In the genomic region with DNA sequence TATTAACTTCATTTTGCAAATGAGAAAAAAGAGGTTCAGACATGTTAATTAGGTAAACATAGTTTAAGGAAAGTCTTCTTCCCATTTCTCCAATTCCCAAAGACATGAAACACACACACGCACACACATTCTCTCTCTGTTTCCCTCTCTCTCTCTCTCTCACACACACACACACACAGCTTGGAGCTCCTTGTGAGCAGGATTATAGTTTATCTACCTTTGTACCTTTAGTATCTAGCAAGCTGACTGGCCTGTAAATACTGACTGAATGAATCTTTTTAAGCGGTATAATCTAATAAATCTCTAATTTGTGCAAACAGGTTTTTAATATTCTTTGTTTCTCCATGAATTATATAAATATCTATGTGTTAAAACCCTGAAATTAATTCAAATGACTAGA, we compare ENCODE assay signal across 1 cellular context.
TF ChIP-seq lines count a peak whose summit lies in the region.

No MANE protein-coding gene starts in this region.

TF ChIP-seq in WTC11, 78 proteins besides CTCF, POLR2A, EP300 and RAD21 (continued from another document):
- TF ChIP-seq, protein P1, sequence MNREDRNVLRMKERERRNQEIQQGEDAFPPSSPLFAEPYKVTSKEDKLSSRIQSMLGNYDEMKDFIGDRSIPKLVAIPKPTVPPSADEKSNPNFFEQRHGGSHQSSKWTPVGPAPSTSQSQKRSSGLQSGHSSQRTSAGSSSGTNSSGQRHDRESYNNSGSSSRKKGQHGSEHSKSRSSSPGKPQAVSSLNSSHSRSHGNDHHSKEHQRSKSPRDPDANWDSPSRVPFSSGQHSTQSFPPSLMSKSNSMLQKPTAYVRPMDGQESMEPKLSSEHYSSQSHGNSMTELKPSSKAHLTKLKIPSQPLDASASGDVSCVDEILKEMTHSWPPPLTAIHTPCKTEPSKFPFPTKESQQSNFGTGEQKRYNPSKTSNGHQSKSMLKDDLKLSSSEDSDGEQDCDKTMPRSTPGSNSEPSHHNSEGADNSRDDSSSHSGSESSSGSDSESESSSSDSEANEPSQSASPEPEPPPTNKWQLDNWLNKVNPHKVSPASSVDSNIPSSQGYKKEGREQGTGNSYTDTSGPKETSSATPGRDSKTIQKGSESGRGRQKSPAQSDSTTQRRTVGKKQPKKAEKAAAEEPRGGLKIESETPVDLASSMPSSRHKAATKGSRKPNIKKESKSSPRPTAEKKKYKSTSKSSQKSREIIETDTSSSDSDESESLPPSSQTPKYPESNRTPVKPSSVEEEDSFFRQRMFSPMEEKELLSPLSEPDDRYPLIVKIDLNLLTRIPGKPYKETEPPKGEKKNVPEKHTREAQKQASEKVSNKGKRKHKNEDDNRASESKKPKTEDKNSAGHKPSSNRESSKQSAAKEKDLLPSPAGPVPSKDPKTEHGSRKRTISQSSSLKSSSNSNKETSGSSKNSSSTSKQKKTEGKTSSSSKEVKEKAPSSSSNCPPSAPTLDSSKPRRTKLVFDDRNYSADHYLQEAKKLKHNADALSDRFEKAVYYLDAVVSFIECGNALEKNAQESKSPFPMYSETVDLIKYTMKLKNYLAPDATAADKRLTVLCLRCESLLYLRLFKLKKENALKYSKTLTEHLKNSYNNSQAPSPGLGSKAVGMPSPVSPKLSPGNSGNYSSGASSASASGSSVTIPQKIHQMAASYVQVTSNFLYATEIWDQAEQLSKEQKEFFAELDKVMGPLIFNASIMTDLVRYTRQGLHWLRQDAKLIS (CRISPR knock-in tag; IDR thresholded peaks at IDR 0.05; ENCODE audit: borderline replicate concordance): no peak
- TF ChIP-seq NFYB (CRISPR knock-in tag; conservative IDR thresholded peaks at IDR 0.05; ENCODE audit: low read depth) (no peak), ZNF232 (CRISPR knock-in tag; IDR thresholded peaks at IDR 0.05) (no peak), MXD4 (CRISPR knock-in tag; IDR thresholded peaks at IDR 0.05; ENCODE audit: borderline replicate concordance) (no peak), EMX1 (CRISPR knock-in tag; IDR thresholded peaks at IDR 0.05) (no peak), ZNF532 (CRISPR knock-in tag; IDR thresholded peaks at IDR 0.05; ENCODE audit: borderline replicate concordance) (no peak), TP53 (CRISPR knock-in tag; IDR thresholded peaks at IDR 0.05) (no peak), ZNF317 (CRISPR knock-in tag; IDR thresholded peaks at IDR 0.05; ENCODE audit: borderline replicate concordance, low read depth) (no peak), ZNF671 (CRISPR knock-in tag; IDR thresholded peaks at IDR 0.05) (no peak), RELA (CRISPR knock-in tag; IDR thresholded peaks at IDR 0.05; ENCODE audit: borderline replicate concordance) (no peak)
